Comparison of ENCODE assay signal across 25 cellular contexts in genomic region chr5:178267245-178267644, GRCh38. TPM values are rescaled to one million over a fixed set of nuclear protein-coding genes. Genes with fewer than 3 reads are reported as not detected.
DNase-seq lines count a peak whose midpoint lies in the region; ATAC-seq and TF ChIP-seq lines count a peak whose summit lies in the region.
"Had no signal": no experiment of that assay in that cellular context is flagged by ENCODE, and none has a peak within 500 bp of the region (broad histone marks: within the 10 kb centered on the region; RNA-seq: fewer than 3 reads in every experiment).

No MANE protein-coding gene starts in this region.

- H3K27ac ChIP-seq in left ventricle myocardium inferior (replicated peaks) = peak overlapping the region; percentile 12
- no peak overlapping the region for H3K27ac ChIP-seq in psoas muscle
- H3K27ac ChIP-seq: A549; BLaER1 treated with 17β-estradiol and CSF1 and Interleukin-3, amounts not matched to agents 10 nM and 100 nM; GM23248 had no signal

- WGBS in psoas muscle, 3 donors = 19 to 34% (median 32%) methylated on average over 6 of the region's 6 CpGs

- H3K36me3 ChIP-seq in left ventricle myocardium inferior (no peaks in the 10 kb centered on the region), psoas muscle (ENCODE audit: insufficient read depth in 1 of 2, low read depth in 1 of 2) (no peaks in the 10 kb centered on the region)
- H3K36me3 ChIP-seq: BE2C; BLaER1 treated with 17β-estradiol and CSF1 and Interleukin-3, amounts not matched to agents 10 nM and 100 nM had no signal

- peaks cover 12% of the 10 kb centered on the region for H3K4me1 ChIP-seq in left ventricle myocardium inferior
- H3K4me1 ChIP-seq in psoas muscle = no peaks in the 10 kb centered on the region
- H3K4me1 ChIP-seq: A549, BE2C had no signal

- DNase-seq in Right ventricle myocardium superior (no peak), cardiac septum (ENCODE audit: low spot score) (no peak), left ventricle myocardium inferior (no peak), myocyte (ENCODE audit: low read depth) (peak; percentile 11), psoas muscle (no peak), NCI-H1436 treated with DMSO at 0.1 percent for 48 hours (lab: John Stamatoyannopoulos, UW) (no peak)
- DNase-seq in natural killer cell treated with Interleukin-12 subunit alpha and Interleukin-12 subunit beta and Interleukin-15 and Interleukin-18, amount 100 ng/mL, for 72 hours (ENCODE audit: low spot score) = no peak
- DNase-seq: 8988T; ACHN; AML-193; BE2C; CD4-positive, alpha-beta T cell; CD8-positive, alpha-beta memory T cell; DMS 273 treated with DMSO at 0.1 percent for 48 hours; DMS79; EL; GDM1; GM23248; H7; HCEC 1CT had no signal

- H3K4me3 Mint-ChIP-seq in natural killer cell treated with Interleukin-12 subunit alpha and Interleukin-12 subunit beta and Interleukin-15 and Interleukin-18, amount 100 ng/mL, for 72 hours = no peak overlapping the region
- H3K4me3 Mint-ChIP-seq: CD14-positive monocyte; CD4-positive, alpha-beta T cell; CD8-positive, alpha-beta memory T cell had no signal

- TF ChIP-seq CTCF in left ventricle myocardium inferior (IDR thresholded peaks at IDR 0.05; ENCODE audit: borderline replicate concordance) (no peak), psoas muscle (IDR thresholded peaks at IDR 0.05) (no peak)

- no peaks in the 10 kb centered on the region for H3K4me1 Mint-ChIP-seq in natural killer cell treated with Interleukin-12 subunit alpha and Interleukin-12 subunit beta and Interleukin-15 and Interleukin-18, amount 100 ng/mL, for 72 hours (ENCODE audit: low read depth in 2 of 2)
- H3K4me1 Mint-ChIP-seq: CD14-positive monocyte; CD8-positive, alpha-beta memory T cell had no signal

- peak; percentile 75 for ATAC-seq in Right ventricle myocardium superior (ENCODE audit: poor library complexity)
- peak; percentile 45 to 80 (median 69) for ATAC-seq in psoas muscle
- ATAC-seq in natural killer cell treated with Interleukin-12 subunit alpha and Interleukin-12 subunit beta and Interleukin-15 and Interleukin-18, amount 100 ng/mL, for 72 hours = no peak
- no peak for ATAC-seq in HG03439 (IDR thresholded peaks at IDR 0.05; ENCODE audit: unreplicated experiment)
- ATAC-seq: A549, GM12878 had no signal

- no peaks in the 10 kb centered on the region for H3K27me3 Mint-ChIP-seq in natural killer cell treated with Interleukin-12 subunit alpha and Interleukin-12 subunit beta and Interleukin-15 and Interleukin-18, amount 100 ng/mL, for 72 hours
- H3K27me3 Mint-ChIP-seq: CD4-positive, alpha-beta T cell had no signal

- intact Hi-C loops in Right ventricle myocardium superior (cut with DNase I) = no loop called here
- intact Hi-C loops in cardiac septum (cut with DNase I) = loop anchor here (2.0 kb wide), 1 partner anchor 30 kb away; no protein-coding TSS in a partner anchor
- intact Hi-C loops in left ventricle myocardium inferior (cut with micrococcal nuclease) = no loop called here
- intact Hi-C loops in psoas muscle (cut with DNase I) = no loop called here

- no peaks in the 10 kb centered on the region for H3K9me3 ChIP-seq in left ventricle myocardium inferior (replicated peaks)
- no peaks in the 10 kb centered on the region for H3K9me3 ChIP-seq in psoas muscle
- H3K9me3 ChIP-seq: A549; BE2C; BLaER1 treated with 17β-estradiol and CSF1 and Interleukin-3, amounts not matched to agents 10 nM and 100 nM had no signal

- no peaks in the 10 kb centered on the region for H3K9me3 Mint-ChIP-seq in natural killer cell treated with Interleukin-12 subunit alpha and Interleukin-12 subunit beta and Interleukin-15 and Interleukin-18, amount 100 ng/mL, for 72 hours
- H3K9me3 Mint-ChIP-seq: CD4-positive, alpha-beta T cell; CD8-positive, alpha-beta memory T cell had no signal

- no peaks in the 10 kb centered on the region for H3K27me3 ChIP-seq in left ventricle myocardium inferior (ENCODE audit: low read depth)
- no peaks in the 10 kb centered on the region for H3K27me3 ChIP-seq in psoas muscle (ENCODE audit: insufficient read depth in 3 of 3, low read length in 2 of 3)
- H3K27me3 ChIP-seq: BE2C; BLaER1 treated with 17β-estradiol and CSF1 and Interleukin-3, amounts not matched to agents 10 nM and 100 nM had no signal

- no peak overlapping the region for H3K27ac Mint-ChIP-seq in natural killer cell treated with Interleukin-12 subunit alpha and Interleukin-12 subunit beta and Interleukin-15 and Interleukin-18, amount 100 ng/mL, for 72 hours
- H3K27ac Mint-ChIP-seq: CD14-positive monocyte; CD4-positive, alpha-beta T cell had no signal

- H3K4me3 ChIP-seq in left ventricle myocardium inferior (no peak overlapping the region), psoas muscle (no peak overlapping the region)
- H3K4me3 ChIP-seq: A549; BLaER1 treated with 17β-estradiol and CSF1 and Interleukin-3, amounts not matched to agents 10 nM and 100 nM; GM12878; GM23248 had no signal

- no peaks in the 10 kb centered on the region for H3K36me3 Mint-ChIP-seq in natural killer cell treated with Interleukin-12 subunit alpha and Interleukin-12 subunit beta and Interleukin-15 and Interleukin-18, amount 100 ng/mL, for 72 hours
- H3K36me3 Mint-ChIP-seq: CD14-positive monocyte; CD8-positive, alpha-beta memory T cell had no signal

RNA-seq across cellular contexts. Expression of gene PHYKPL, which starts 34.6 kb away (rescaled TPM):
- 34.4 TPM for total RNA-seq in Right ventricle myocardium superior
- 55.3 TPM for total RNA-seq in cardiac septum
- 34.0 TPM for total RNA-seq in left ventricle myocardium inferior
- total RNA-seq in myocyte = 22.8 and 26.4 TPM in 2 replicates
- 38.1 TPM for polyA plus RNA-seq in myocyte (2012)
- total RNA-seq in psoas muscle = 10 to 100 TPM; 43.2 to 51.6 (median 45.2) TPM
- 10 to 100 TPM; 22.3 to 43.9 (median 27.5) TPM for polyA plus RNA-seq in psoas muscle
- total RNA-seq in natural killer cell treated with Interleukin-12 subunit alpha and Interleukin-12 subunit beta and Interleukin-15 and Interleukin-18, amount 100 ng/mL, for 72 hours = 100 to 1,000 TPM; 133 to 191 TPM

Comparison
In these comparisons a context has a peak if more than half of its experiments do, and no peak if none do; other contexts are left out.
1. ATAC-seq: peak in Right ventricle myocardium superior (single experiment) and psoas muscle (4 of 4); none in natural killer cell treated with Interleukin-12 subunit alpha and Interleukin-12 subunit beta and Interleukin-15 and Interleukin-18, amount 100 ng/mL, for 72 hours (0 of 2) and HG03439 (single experiment).